In genomic region chr3:24197809-24198208, GRCh38 we compare ENCODE assay signal across 16 cellular contexts.
DNase-seq lines count a peak whose midpoint lies in the region; ATAC-seq and TF ChIP-seq lines count a peak whose summit lies in the region.
"Had no signal": no experiment of that assay in that cellular context is flagged by ENCODE, and none has a peak within 500 bp of the region (broad histone marks: within the 10 kb centered on the region; RNA-seq: fewer than 3 reads in every experiment).

No MANE protein-coding gene starts in this region.

- H3K4me3 Mint-ChIP-seq in Caco-2 (ENCODE audit: unreplicated experiment): no peak overlapping the region
- H3K4me3 Mint-ChIP-seq: CD14-positive monocyte had no signal

- H3K27ac Mint-ChIP-seq in Caco-2 (ENCODE audit: unreplicated experiment): no peak overlapping the region
- H3K27ac Mint-ChIP-seq: CD14-positive monocyte had no signal

- TF ChIP-seq CTCF in Caco-2 (IDR thresholded peaks at IDR 0.05; ENCODE audit: insufficient read depth in 1 of 2, low read depth in 1 of 2, low read length in 1 of 2, severe bottlenecking in 1 of 2, unreplicated experiment in 1 of 2): peak in 1 of 2 experiments; percentile 25
- 0 out of 2 replicates have a peak, but pooled peaks have one; percentile 6 for TF ChIP-seq CTCF in LNCaP clone FGC (IDR thresholded peaks at IDR 0.05; ENCODE audit: control insufficient read depth, extremely low read depth, insufficient read depth)
- TF ChIP-seq CTCF in GM10248 (IDR thresholded peaks at IDR 0.05; ENCODE audit: control extremely low read depth, extremely low read depth, low read depth, missing control alignments): no peak

- no peaks in the 10 kb centered on the region for H3K4me1 Mint-ChIP-seq in Caco-2 (ENCODE audit: low read depth, unreplicated experiment)
- H3K4me1 Mint-ChIP-seq: CD14-positive monocyte had no signal

- CTCF ChIA-PET in Caco-2 (lab: Charles Lee) (interaction anchor here (0.8 to 1.3 kb wide), 2 partner anchors 22 to 56 kb away, joined by 3 read pairs; no protein-coding TSS in a partner anchor), GM10248 (lab: Yijun Ruan, JAX) (interaction anchor here (1.0 to 2.0 kb wide), 4 partner anchors 10 to 200 kb away, joined by 3 to 6 read pairs (median 4); no protein-coding TSS in a partner anchor)

- H3K36me3 ChIP-seq in Caco-2 (ENCODE audit: control insufficient read depth, insufficient read depth, low read length) (no peaks in the 10 kb centered on the region), aorta (ENCODE audit: control insufficient read depth in 1 of 2, insufficient read depth in 2 of 2, low read length in 1 of 2) (no peaks in the 10 kb centered on the region)
- H3K36me3 ChIP-seq: SJCRH30 had no signal

- DNase-seq in Caco-2 (peak; percentile 11 to 39), LNCaP clone FGC (ENCODE audit: low read depth) (no peak), ecto neural progenitor cell (ENCODE audit: low spot score) (peak; percentile 51), left lobe of liver (ENCODE audit: low spot score) (no peak), GM10248 (ENCODE audit: extremely low spot score) (no peak), NCI-H446 treated with DMSO at 0.1 percent for 48 hours (lab: John Stamatoyannopoulos, UW) (no peak), substantia nigra (lab: John Stamatoyannopoulos, UW) (no peak), aorta (no peak)
- DNase-seq: COR-L47, DMS53, KBM-7, NCI-H1092 treated with DMSO at 0.1 percent for 48 hours, NCI-H1694 treated with DMSO at 0.1 percent for 48 hours, SJCRH30 had no signal

- intact Hi-C loops in Caco-2 (cut with micrococcal nuclease; ENCODE audit: unreplicated experiment) (no loop called here), aorta (cut with DNase I) (no loop called here)

- H3K36me3 Mint-ChIP-seq in Caco-2 (ENCODE audit: insufficient read depth, unreplicated experiment): no peaks in the 10 kb centered on the region
- H3K36me3 Mint-ChIP-seq: CD14-positive monocyte had no signal

- H3K27ac ChIP-seq in substantia nigra (ENCODE audit: low read depth, low read length, poor library complexity, severe bottlenecking) (no peak overlapping the region), aorta (ENCODE audit: low read depth in 1 of 2, low read length in 2 of 2) (no peak overlapping the region)
- H3K27ac ChIP-seq: RWPE1, SJCRH30 had no signal

- ATAC-seq in left lobe of liver: peak; percentile 50
- no peak for ATAC-seq in aorta (ENCODE audit: low FRiP score)

- H3K27me3 Mint-ChIP-seq in Caco-2 (ENCODE audit: insufficient read depth, unreplicated experiment): no peaks in the 10 kb centered on the region

- H3K27me3 ChIP-seq in Caco-2 (replicated peaks; ENCODE audit: control insufficient read depth, insufficient read depth, low read length) (no peaks in the 10 kb centered on the region), aorta (ENCODE audit: control insufficient read depth in 1 of 2, insufficient read depth in 2 of 2, low read length in 1 of 2) (no peaks in the 10 kb centered on the region)
- H3K27me3 ChIP-seq: SJCRH30 had no signal

- H3K4me3 ChIP-seq in Caco-2 (ENCODE audit: low read depth, low read length): no peak overlapping the region
- H3K4me3 ChIP-seq in LNCaP clone FGC (ENCODE audit: low read depth, low read length): no peak overlapping the region
- no peak overlapping the region for H3K4me3 ChIP-seq in aorta (ENCODE audit: low read length in 2 of 2)
- H3K4me3 ChIP-seq: SJCRH30 had no signal

- no peaks in the 10 kb centered on the region for H3K9me3 ChIP-seq in Caco-2
- H3K9me3 ChIP-seq in aorta (ENCODE audit: control insufficient read depth, low read length): no peaks in the 10 kb centered on the region
- H3K9me3 ChIP-seq: SJCRH30 had no signal

- H3K4me1 ChIP-seq in Caco-2: no peaks in the 10 kb centered on the region
- peaks cover 3 to 7% of the 10 kb centered on the region in 2 donors for H3K4me1 ChIP-seq in aorta (ENCODE audit: control insufficient read depth in 1 of 2, insufficient read depth in 2 of 2, low read length in 2 of 2)
- H3K4me1 ChIP-seq: SJCRH30 had no signal

- 68 to 80% methylated on average over 5 of the region's 5 CpGs for WGBS in aorta, 2 donors

- POLR2A ChIA-PET in Caco-2 (lab: Charles Lee): no interaction called here
- POLR2A ChIA-PET in GM10248 (lab: Yijun Ruan, JAX): no interaction called here

- BruUV-seq in Caco-2 (replicated peaks; lab: Mats Ljungman, UMichigan): no TSS peak

- H3K9me3 Mint-ChIP-seq in Caco-2 (ENCODE audit: unreplicated experiment): no peaks in the 10 kb centered on the region

Comparison
In these comparisons a context has a peak if more than half of its experiments do, and no peak if none do; other contexts are left out.
1. DNase-seq: peak in Caco-2 (2 of 2) and ecto neural progenitor cell (single experiment); none in LNCaP clone FGC (single experiment), left lobe of liver (single experiment), GM10248 (single experiment), NCI-H446 treated with DMSO at 0.1 percent for 48 hours (single experiment), substantia nigra (0 of 49) and aorta (0 of 2).